In the genomic region with DNA sequence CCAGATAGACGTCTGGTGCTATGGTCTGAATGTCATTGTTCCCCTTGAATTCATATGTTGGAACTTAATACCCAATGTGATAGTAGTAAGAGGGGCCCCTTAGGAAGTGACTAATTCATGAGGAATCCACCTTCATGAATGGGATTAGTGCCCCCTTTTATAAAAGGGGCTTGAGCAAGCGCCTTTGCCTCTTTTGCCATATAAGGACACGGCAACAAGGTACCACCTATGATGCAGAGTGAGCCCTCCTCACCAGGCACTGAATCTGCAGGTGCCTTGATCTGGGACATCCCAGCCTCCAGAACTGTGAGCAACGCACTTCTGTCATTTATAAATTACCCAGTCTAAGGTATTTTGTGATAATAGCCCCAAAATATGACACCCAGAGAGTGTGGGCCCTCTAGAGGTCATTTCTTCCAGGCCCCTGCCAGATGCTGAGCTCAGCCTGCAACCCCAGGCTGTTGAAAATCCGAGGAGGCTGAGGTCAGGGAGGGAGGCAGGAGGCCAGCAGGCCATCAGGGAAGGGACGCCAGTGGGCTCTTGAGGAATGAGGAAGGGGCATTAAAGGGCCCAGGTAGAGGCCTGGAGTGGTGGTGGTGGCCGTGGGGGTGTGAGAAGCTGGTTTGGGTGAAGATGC, we compare ENCODE assay signal across 2 cellular contexts. TPM values are rescaled to one million over a fixed set of nuclear protein-coding genes. Genes with fewer than 3 reads are reported as not detected.
"Had no signal": no experiment of that assay in that cellular context is flagged by ENCODE, and none has a peak within 500 bp of the region (broad histone marks: within the 10 kb centered on the region; RNA-seq: fewer than 3 reads in every experiment).

No MANE protein-coding gene starts in this region.

RNA-seq across cellular contexts. Expression of a gene that starts 48.1 kb away (rescaled TPM):
- total RNA-seq: temporal lobe, vagina had no signal
